In the genomic region with DNA sequence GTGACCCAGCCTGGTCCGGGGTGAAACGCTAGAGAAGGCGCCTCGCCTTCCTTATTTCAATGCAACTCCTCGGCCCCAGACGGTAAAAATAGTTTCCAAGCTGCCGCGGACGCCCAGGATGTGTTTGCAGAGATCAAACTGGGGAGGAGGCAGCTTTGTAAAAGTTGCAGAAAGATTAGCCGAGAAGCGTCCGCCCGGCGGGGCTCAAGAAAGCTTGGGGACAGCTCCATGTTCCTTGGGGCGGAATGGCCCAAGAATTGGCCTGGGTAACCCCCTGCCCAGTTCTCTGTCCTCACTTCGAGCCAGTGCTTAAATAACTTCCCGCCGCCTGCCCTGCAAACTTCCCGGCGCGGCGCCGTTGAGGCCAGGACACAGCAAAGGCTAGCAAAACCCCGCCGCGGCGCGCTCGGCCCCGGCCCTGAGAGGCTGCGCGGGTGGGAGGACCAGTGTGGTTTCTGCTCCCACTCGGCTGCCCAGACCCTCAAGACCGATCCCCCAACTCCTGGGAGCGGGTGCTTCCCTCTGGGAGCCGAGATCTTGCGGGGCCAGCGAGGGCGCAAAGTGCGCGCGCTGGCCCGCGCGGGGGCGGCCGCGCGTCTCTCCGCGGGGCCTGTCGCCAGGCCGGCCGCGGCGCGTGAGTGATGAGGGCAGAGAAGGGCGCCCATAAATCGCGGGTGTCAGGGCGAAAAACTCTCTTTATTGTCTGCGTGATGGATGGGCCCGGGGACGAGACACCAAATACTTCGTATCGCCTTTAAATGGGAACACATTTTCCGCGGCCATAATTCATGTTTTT, we compare ENCODE assay signal across 8 cellular contexts. TPM values are rescaled to one million over a fixed set of nuclear protein-coding genes. Genes with fewer than 3 reads are reported as not detected.
DNase-seq lines count a peak whose midpoint lies in the region; ATAC-seq and TF ChIP-seq lines count a peak whose summit lies in the region.

No MANE protein-coding gene starts in this region.

- no peak for TF ChIP-seq POLR2A in lower leg skin (IDR thresholded peaks at IDR 0.05)

- intact Hi-C loops in lower leg skin (cut with DNase I; ENCODE audit: low total_unique reads): no loop called here

- H3K4me3 Mint-ChIP-seq in activated T-cell treated with anti-CD3 and anti-CD28 coated beads, Interleukin-2, amount 50 U/mL, for 72 hours: peak overlapping the region; percentile 85 to 86
- H3K4me3 Mint-ChIP-seq in type B pancreatic cell: peak overlapping the region; percentile 87

- DNase-seq in activated T-cell treated with anti-CD3 and anti-CD28 coated beads, Interleukin-2, amount 50 U/mL, for 72 hours: no peak
- no peak for DNase-seq in activated T-cell treated with anti-CD3 and anti-CD28 coated beads, Interleukin-2, amount 50 U/mL, for 1 hour
- DNase-seq in cardiac fibroblast (ENCODE audit: low read depth in 2 of 2) (peak in 1 of 2 donors; percentile 50), lower leg skin (ENCODE audit: low spot score in 2 of 2) (peak in 1 of 2 donors; percentile 91), type B pancreatic cell (ENCODE audit: extremely low spot score, unreplicated experiment) (peak; percentile 80), KBM-7 (no peak), cerebellum (ENCODE audit: low spot score) (no peak), COLO829 (ENCODE audit: low spot score) (no peak)

- H3K27ac Mint-ChIP-seq in activated T-cell treated with anti-CD3 and anti-CD28 coated beads, Interleukin-2, amount 50 U/mL, for 72 hours: no peak overlapping the region
- peak overlapping the region; percentile 79 for H3K27ac Mint-ChIP-seq in type B pancreatic cell

- in situ Hi-C loops in KBM-7 (cut with MboI; ENCODE audit: low pct_unique_long_range_greater_than_20kb, low sequenced_read_pairs): no loop called here

- H3K4me3 ChIP-seq in cardiac fibroblast (replicated peaks in 1 of 2; ENCODE audit: low read depth in 2 of 2, low read length in 2 of 2): peak overlapping the region; percentile 77 to 84
- H3K4me3 ChIP-seq in lower leg skin (ENCODE audit: low read depth, poor library complexity, severe bottlenecking): peak overlapping the region; percentile 80

- H3K27me3 Mint-ChIP-seq in activated T-cell treated with anti-CD3 and anti-CD28 coated beads, Interleukin-2, amount 50 U/mL, for 72 hours (ENCODE audit: low read depth): peaks cover 70% of the 10 kb centered on the region
- H3K27me3 Mint-ChIP-seq in type B pancreatic cell: peaks cover 21% of the 10 kb centered on the region

- H3K36me3 Mint-ChIP-seq in activated T-cell treated with anti-CD3 and anti-CD28 coated beads, Interleukin-2, amount 50 U/mL, for 72 hours (ENCODE audit: insufficient read depth in 2 of 2): peaks cover 0 to 2% of the 10 kb centered on the region in 2 donors
- H3K36me3 Mint-ChIP-seq in type B pancreatic cell: no peaks in the 10 kb centered on the region

- peaks cover 29% of the 10 kb centered on the region for H3K4me1 Mint-ChIP-seq in activated T-cell treated with anti-CD3 and anti-CD28 coated beads, Interleukin-2, amount 50 U/mL, for 72 hours (ENCODE audit: low read depth)
- H3K4me1 Mint-ChIP-seq in type B pancreatic cell (ENCODE audit: unreplicated experiment): peaks cover 35% of the 10 kb centered on the region

- ATAC-seq in activated T-cell treated with anti-CD3 and anti-CD28 coated beads, Interleukin-2, amount 50 U/mL, for 72 hours (replicated peaks in 1 of 2): no peak

- WGBS in lower leg skin, 2 donors: 13 to 24% methylated on average over 49 to 53 of the region's 68 CpGs

- H3K9me3 Mint-ChIP-seq in activated T-cell treated with anti-CD3 and anti-CD28 coated beads, Interleukin-2, amount 50 U/mL, for 72 hours: no peaks in the 10 kb centered on the region
- no peaks in the 10 kb centered on the region for H3K9me3 Mint-ChIP-seq in type B pancreatic cell

- TF ChIP-seq CTCF in cardiac fibroblast (IDR thresholded peaks at IDR 0.05; ENCODE audit: low read depth, low read length) (no peak), lower leg skin (IDR thresholded peaks at IDR 0.05) (no peak), type B pancreatic cell (conservative IDR thresholded peaks at IDR 0.05) (no peak)

RNA-seq across cellular contexts. Expression of a gene that starts 6.3 kb away (rescaled TPM):
- 1 to 10 TPM in 1 of 2 donors, under 1 TPM in 1; 0.50 to 1.3 TPM for total RNA-seq in activated T-cell treated with anti-CD3 and anti-CD28 coated beads, Interleukin-2, amount 50 U/mL, for 72 hours
- total RNA-seq in lower leg skin: 1 to 10 TPM; 4.8 to 8.6 (median 7.4) TPM
- 86.7 and 88.4 TPM in 2 replicates for total RNA-seq in type B pancreatic cell (ENCODE audit: low replicate concordance)
- 1.2 TPM for total RNA-seq in cerebellum

RNA-seq across cellular contexts. Expression of a gene that starts 23.5 kb away (rescaled TPM):
- total RNA-seq in activated T-cell treated with anti-CD3 and anti-CD28 coated beads, Interleukin-2, amount 50 U/mL, for 72 hours: not detected
- total RNA-seq in lower leg skin (1 to 10 TPM in 3 of 4 donors, under 1 TPM in 1; 0.76 to 6.4 (median 1.3) TPM), type B pancreatic cell (ENCODE audit: low replicate concordance) (0.62 and 2.0 TPM in 2 replicates), cerebellum (0.91 TPM)
